ENCODE assay signal across 17 cellular contexts in the genomic region with DNA sequence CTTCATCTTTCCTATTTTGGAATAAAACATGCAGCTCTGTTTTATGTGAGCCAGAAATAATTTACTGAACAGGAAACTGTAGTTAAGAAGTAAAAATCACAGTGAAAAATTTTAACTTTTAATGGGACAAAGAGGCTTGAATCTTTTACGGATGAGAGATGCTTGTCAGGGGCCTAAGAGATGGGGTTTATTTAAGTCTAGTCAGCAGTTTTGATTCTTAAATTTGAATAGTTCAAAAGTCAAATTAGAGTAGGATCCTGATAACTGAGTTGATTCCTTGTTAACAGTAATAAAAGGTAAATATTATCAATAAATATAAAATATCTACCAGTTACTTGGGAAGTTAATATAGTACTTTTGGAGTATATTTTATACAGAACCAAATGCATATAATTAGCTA. TPM values are rescaled to one million over a fixed set of nuclear protein-coding genes. Genes with fewer than 3 reads are reported as not detected.
DNase-seq lines count a peak whose midpoint lies in the region; ATAC-seq, FAIRE-seq and TF ChIP-seq lines count a peak whose summit lies in the region.
"Had no signal": no experiment of that assay in that cellular context is flagged by ENCODE, and none has a peak within 500 bp of the region (broad histone marks: within the 10 kb centered on the region; RNA-seq: fewer than 3 reads in every experiment).

No MANE protein-coding gene starts in this region.

- H3K9ac ChIP-seq in HepG2 (ENCODE audit: insufficient read depth, low read depth, low read length) = no peak overlapping the region
- H3K9ac ChIP-seq in IMR-90 (ENCODE audit: low read depth, low read length) = no peak overlapping the region
- H3K9ac ChIP-seq in mesenchymal stem cell (ENCODE audit: low read length) = peak overlapping the region; percentile 13
- H3K9ac ChIP-seq in subcutaneous abdominal adipose tissue (ENCODE audit: low read length in 5 of 5) = no peak overlapping the region
- H3K9ac ChIP-seq in trophoblast cell (ENCODE audit: low read length) = no peak overlapping the region
- H3K9ac ChIP-seq: BLaER1 had no signal

- intact Hi-C loops in HepG2 (cut with micrococcal nuclease; ENCODE audit: unreplicated experiment) = no loop called here
- intact Hi-C loops in right lobe of liver (cut with DNase I) = no loop called here
- intact Hi-C loops in IMR-90 (cut with micrococcal nuclease) = no loop called here
- intact Hi-C loops in breast epithelium (cut with DNase I; ENCODE audit: low total_unique reads) = no loop called here

- WGBS in HepG2 (ENCODE audit: low lambda C conversion rate) = 98% methylated on average over 1 of the region's 1 CpG
- WGBS in right lobe of liver (ENCODE audit: insufficient coverage, low coverage, low lambda C conversion rate, missing lambda C conversion rate) = 75% methylated on average over 1 of the region's 1 CpG
- WGBS in IMR-90 (ENCODE audit: extremely low coverage in 2 of 2, insufficient read length in 1 of 2), 2 experiments = no CpG with 5 or more reads among the region's 1 CpG
- 100% methylated on average over 1 of the region's 1 CpG for WGBS in mesenchymal stem cell
- no CpG with 5 or more reads among the region's 1 CpG for WGBS in trophoblast cell (ENCODE audit: extremely low coverage, insufficient coverage, insufficient read length)

- H3K18ac ChIP-seq in IMR-90 (ENCODE audit: low read depth, low read length) = no peak overlapping the region
- H3K18ac ChIP-seq in mesenchymal stem cell (ENCODE audit: low read depth in 1 of 2, low read length in 2 of 2) = no peak overlapping the region
- no peak overlapping the region for H3K18ac ChIP-seq in trophoblast cell (ENCODE audit: low read length)

- H3K36me3 ChIP-seq in HepG2 (replicated peaks in 1 of 2; ENCODE audit: control insufficient read depth in 1 of 2, insufficient read depth in 2 of 2, low read length in 2 of 2) (no peaks in the 10 kb centered on the region), right lobe of liver (no peaks in the 10 kb centered on the region), IMR-90 (ENCODE audit: control insufficient read depth, insufficient read depth, low read length) (no peaks in the 10 kb centered on the region), mesenchymal stem cell (ENCODE audit: control insufficient read depth in 1 of 2, insufficient read depth in 2 of 2, low read depth in 1 of 2, low read length in 2 of 2) (no peaks in the 10 kb centered on the region), subcutaneous abdominal adipose tissue (ENCODE audit: control insufficient read depth in 5 of 5, insufficient read depth in 5 of 5, low read length in 5 of 5) (no peaks in the 10 kb centered on the region), trophoblast cell (ENCODE audit: control insufficient read depth in 1 of 2, insufficient read depth in 2 of 2, low read length in 2 of 2) (no peaks in the 10 kb centered on the region), breast epithelium (no peaks in the 10 kb centered on the region)
- H3K36me3 ChIP-seq: BLaER1 had no signal

- no peak overlapping the region for H4K12ac ChIP-seq in trophoblast cell (ENCODE audit: low read depth, low read length)

- no peak for TF ChIP-seq CTCF in HepG2 (CRISPR knock-in tag; IDR thresholded peaks at IDR 0.05)
- no peak for TF ChIP-seq CTCF in right lobe of liver (IDR thresholded peaks at IDR 0.05)
- no peak for TF ChIP-seq CTCF in IMR-90 (conservative IDR thresholded peaks at IDR 0.05; ENCODE audit: low read depth, low read length)
- no peak for TF ChIP-seq CTCF in breast epithelium (IDR thresholded peaks at IDR 0.05)

- ATAC-seq in HepG2 = no peak
- ATAC-seq in right lobe of liver = no peak
- no peak for ATAC-seq in IMR-90 (ENCODE audit: low read depth)

- H2BK12ac ChIP-seq in mesenchymal stem cell (ENCODE audit: low read length in 2 of 2) (no peak overlapping the region), trophoblast cell (ENCODE audit: low read length) (no peak overlapping the region)

- FAIRE-seq in HepG2 (lab: Jason Lieb, UNC) = no peak
- FAIRE-seq: GM19239, H54 had no signal

- no peak overlapping the region for H3K23ac ChIP-seq in IMR-90 (ENCODE audit: low read depth, low read length)
- no peak overlapping the region for H3K23ac ChIP-seq in mesenchymal stem cell (ENCODE audit: low read length in 2 of 2)
- no peak overlapping the region for H3K23ac ChIP-seq in trophoblast cell (ENCODE audit: low read length)

- H3K56ac ChIP-seq in IMR-90 (ENCODE audit: extremely low read depth, insufficient read depth, low read length) = no peak overlapping the region

- TF ChIP-seq POLR2A in HepG2 (IDR thresholded peaks at IDR 0.05; ENCODE audit: insufficient read depth in 1 of 2, low read depth in 2 of 2, low read length in 2 of 2) (no peak), right lobe of liver (IDR thresholded peaks at IDR 0.05) (no peak), IMR-90 (IDR thresholded peaks at IDR 0.05; ENCODE audit: low read depth, low read length) (no peak), breast epithelium (IDR thresholded peaks at IDR 0.05) (no peak)

- TF ChIP-seq RAD21 in HepG2 (CRISPR knock-in tag; IDR thresholded peaks at IDR 0.05) = no peak
- no peak for TF ChIP-seq RAD21 in IMR-90 (IDR thresholded peaks at IDR 0.05; ENCODE audit: low read length)

- H3K4ac ChIP-seq in IMR-90 (ENCODE audit: low read depth, low read length) (no peak overlapping the region), mesenchymal stem cell (ENCODE audit: low read depth in 1 of 2, low read length in 2 of 2) (no peak overlapping the region), trophoblast cell (ENCODE audit: low read depth, low read length) (no peak overlapping the region)

- H3K4me1 ChIP-seq in HepG2 (ENCODE audit: insufficient read depth, low read length) = peaks cover 44% of the 10 kb centered on the region
- H3K4me1 ChIP-seq in right lobe of liver = peaks cover 0 to 44% (median 16%) of the 10 kb centered on the region in 4 donors
- H3K4me1 ChIP-seq in IMR-90 (ENCODE audit: control insufficient read depth, insufficient read depth, low read length) = peaks cover 2% of the 10 kb centered on the region
- H3K4me1 ChIP-seq in mesenchymal stem cell (ENCODE audit: control insufficient read depth, insufficient read depth, low read depth, low read length) = peaks cover 2% of the 10 kb centered on the region
- H3K4me1 ChIP-seq in subcutaneous abdominal adipose tissue (ENCODE audit: control insufficient read depth in 5 of 5, insufficient read depth in 5 of 5, low read length in 5 of 5) = peaks cover 0 to 74% (median 26%) of the 10 kb centered on the region in 5 donors
- H3K4me1 ChIP-seq in trophoblast cell (ENCODE audit: control insufficient read depth in 1 of 2, insufficient read depth in 2 of 2, low read length in 2 of 2) = peaks cover 0 to 2% of the 10 kb centered on the region in 2 experiments
- H3K4me1 ChIP-seq in breast epithelium = no peaks in the 10 kb centered on the region
- H3K4me1 ChIP-seq: BLaER1 had no signal

- H3K27ac ChIP-seq in HepG2 (ENCODE audit: extremely low read length, insufficient read depth, low read length) (no peak overlapping the region), right lobe of liver (no peak overlapping the region), IMR-90 (ENCODE audit: insufficient read depth, low read length) (no peak overlapping the region), mesenchymal stem cell (ENCODE audit: low read length, poor library complexity, severe bottlenecking) (no peak overlapping the region), subcutaneous abdominal adipose tissue (ENCODE audit: low read depth, low read length) (peak overlapping the region; percentile 43), trophoblast cell (ENCODE audit: low read depth, low read length) (no peak overlapping the region), breast epithelium (no peak overlapping the region)
- H3K27ac ChIP-seq: BLaER1 had no signal

- no peak overlapping the region for H3K14ac ChIP-seq in IMR-90 (replicated peaks; ENCODE audit: low read depth, low read length)
- H3K14ac ChIP-seq in mesenchymal stem cell (ENCODE audit: low read length in 2 of 2) = no peak overlapping the region
- H3K14ac ChIP-seq in trophoblast cell (ENCODE audit: low read length) = no peak overlapping the region

- H4K5ac ChIP-seq in IMR-90 (ENCODE audit: low read depth, low read length) = no peak overlapping the region

- no peak overlapping the region for H2BK5ac ChIP-seq in IMR-90 (ENCODE audit: low read depth, low read length, poor library complexity, severe bottlenecking)
- no peak overlapping the region for H2BK5ac ChIP-seq in mesenchymal stem cell (ENCODE audit: low read depth, low read length, poor library complexity, severe bottlenecking)
- H2BK5ac ChIP-seq in trophoblast cell (ENCODE audit: low read depth, low read length, poor library complexity) = no peak overlapping the region

- H2BK20ac ChIP-seq in IMR-90 (ENCODE audit: low read depth, low read length) = no peak overlapping the region

- no peaks in the 10 kb centered on the region for H3K9me1 ChIP-seq in IMR-90 (ENCODE audit: insufficient read depth, low read length)

- dilution Hi-C loops in IMR-90 (cut with HindIII; ENCODE audit: low sequenced_read_pairs, unreplicated experiment) = no loop called here

- no peak overlapping the region for H4K91ac ChIP-seq in IMR-90 (ENCODE audit: insufficient read depth, low read depth, low read length)
- no peak overlapping the region for H4K91ac ChIP-seq in mesenchymal stem cell (ENCODE audit: low read length)
- H4K91ac ChIP-seq in trophoblast cell (ENCODE audit: low read depth, low read length) = no peak overlapping the region

- H2BK15ac ChIP-seq in IMR-90 (ENCODE audit: low read depth, low read length) (no peak overlapping the region), mesenchymal stem cell (ENCODE audit: low read depth, poor library complexity, severe bottlenecking) (no peak overlapping the region)

- H3K79me1 ChIP-seq in IMR-90 (ENCODE audit: low read depth in 1 of 2, low read length in 2 of 2) = no peaks in the 10 kb centered on the region
- no peaks in the 10 kb centered on the region for H3K79me1 ChIP-seq in mesenchymal stem cell (replicated peaks; ENCODE audit: low read length, poor library complexity, severe bottlenecking)
- no peaks in the 10 kb centered on the region for H3K79me1 ChIP-seq in trophoblast cell (ENCODE audit: low read length)

- no peaks in the 10 kb centered on the region for H3K79me2 ChIP-seq in HepG2 (ENCODE audit: insufficient read depth, low read length)
- H3K79me2 ChIP-seq in trophoblast cell (ENCODE audit: control insufficient read depth, insufficient read depth, low read length, poor library complexity) = no peaks in the 10 kb centered on the region

- in situ Hi-C loops in HepG2 (cut with HindIII; ENCODE audit: extremely low pct_ligation_motif_present, low pct_unique_long_range_greater_than_20kb) (no loop called here), IMR-90 (cut with MboI; ENCODE audit: low sequenced_read_pairs) (no loop called here)

- H4K8ac ChIP-seq in IMR-90 (ENCODE audit: low read depth in 2 of 2, low read length in 2 of 2) = no peak overlapping the region
- no peak overlapping the region for H4K8ac ChIP-seq in mesenchymal stem cell (ENCODE audit: low read length)
- H4K8ac ChIP-seq in trophoblast cell (ENCODE audit: low read depth, low read length) = no peak overlapping the region

- no TSS peak for BruUV-seq in HepG2 (replicated peaks; lab: Mats Ljungman, UMichigan)
- no TSS peak for BruUV-seq in IMR-90 (replicated peaks; lab: Mats Ljungman, UMichigan)

- H3K4me3 ChIP-seq in HepG2 (replicated peaks in 1 of 3; ENCODE audit: insufficient read depth in 1 of 3, low read depth in 2 of 3, low read length in 3 of 3) (no peak overlapping the region), right lobe of liver (no peak overlapping the region), IMR-90 (ENCODE audit: insufficient read depth, low read depth, low read length) (no peak overlapping the region), mesenchymal stem cell (ENCODE audit: insufficient read depth in 1 of 2, low read depth in 1 of 2, low read length in 2 of 2) (no peak overlapping the region), subcutaneous abdominal adipose tissue (ENCODE audit: low read depth in 1 of 5, low read length in 5 of 5) (no peak overlapping the region), trophoblast cell (ENCODE audit: low read depth, low read length) (no peak overlapping the region), breast epithelium (no peak overlapping the region)
- H3K4me3 ChIP-seq: BLaER1 had no signal

- H3K9me3 ChIP-seq in HepG2 (ENCODE audit: low read length) (no peaks in the 10 kb centered on the region), right lobe of liver (no peaks in the 10 kb centered on the region), IMR-90 (ENCODE audit: control insufficient read depth, insufficient read depth, low read length) (no peaks in the 10 kb centered on the region; the same call in 1 of the 2 replicates), mesenchymal stem cell (ENCODE audit: control insufficient read depth, low read length) (peaks cover 2% of the 10 kb centered on the region), subcutaneous abdominal adipose tissue (ENCODE audit: control insufficient read depth in 5 of 5, low read length in 5 of 5) (peaks cover 0 to 3% (median under 1%) of the 10 kb centered on the region in 5 donors), trophoblast cell (ENCODE audit: insufficient read depth, low read depth, low read length) (no peaks in the 10 kb centered on the region), breast epithelium (peaks cover 0 to 2% of the 10 kb centered on the region in 2 donors)
- H3K9me3 ChIP-seq: BLaER1, Caco-2 had no signal

- H4K20me1 ChIP-seq in HepG2 (ENCODE audit: insufficient read depth, low read length) (no peaks in the 10 kb centered on the region), IMR-90 (ENCODE audit: insufficient read depth, low read length) (no peaks in the 10 kb centered on the region)
- H4K20me1 ChIP-seq: BLaER1 had no signal

- no peak for TF ChIP-seq EP300 in HepG2 (IDR thresholded peaks at IDR 0.05; ENCODE audit: low read depth in 2 of 2, low read length in 2 of 2)
- TF ChIP-seq EP300 in HepG2 (CRISPR knock-in tag; IDR thresholded peaks at IDR 0.05; ENCODE audit: borderline replicate concordance) = no peak

- H2AK5ac ChIP-seq in IMR-90 (ENCODE audit: low read depth, low read length) (no peak overlapping the region), mesenchymal stem cell (ENCODE audit: low read length, severe bottlenecking) (no peak overlapping the region), trophoblast cell (ENCODE audit: low read length) (no peak overlapping the region)

- H3K27me3 ChIP-seq in HepG2 (ENCODE audit: control insufficient read depth in 1 of 2, insufficient read depth in 2 of 2, low read length in 2 of 2) = no peaks in the 10 kb centered on the region
- no peaks in the 10 kb centered on the region for H3K27me3 ChIP-seq in right lobe of liver
- no peaks in the 10 kb centered on the region for H3K27me3 ChIP-seq in IMR-90 (ENCODE audit: control insufficient read depth, insufficient read depth, low read length)
- no peaks in the 10 kb centered on the region for H3K27me3 ChIP-seq in mesenchymal stem cell (ENCODE audit: control insufficient read depth in 1 of 2, insufficient read depth in 1 of 2, low read length in 2 of 2)
- no peaks in the 10 kb centered on the region for H3K27me3 ChIP-seq in subcutaneous abdominal adipose tissue (ENCODE audit: control insufficient read depth in 5 of 5, insufficient read depth in 4 of 5, low read length in 5 of 5)
- no peaks in the 10 kb centered on the region for H3K27me3 ChIP-seq in trophoblast cell (ENCODE audit: insufficient read depth, low read length)
- no peaks in the 10 kb centered on the region for H3K27me3 ChIP-seq in breast epithelium
- H3K27me3 ChIP-seq: BLaER1 had no signal

- H2BK120ac ChIP-seq in IMR-90 (ENCODE audit: low read depth, low read length) = no peak overlapping the region
- H2BK120ac ChIP-seq in mesenchymal stem cell (ENCODE audit: low read depth, low read length) = no peak overlapping the region
- H2BK120ac ChIP-seq in trophoblast cell (ENCODE audit: insufficient read depth, low read length, poor library complexity) = no peak overlapping the region

- no peak overlapping the region for H3K4me2 ChIP-seq in HepG2 (ENCODE audit: low read depth, low read length)
- H3K4me2 ChIP-seq in IMR-90 (ENCODE audit: low read depth, low read length) = no peak overlapping the region
- H3K4me2 ChIP-seq in mesenchymal stem cell (ENCODE audit: low read length, poor library complexity, severe bottlenecking) = no peak overlapping the region
- H3K4me2 ChIP-seq in trophoblast cell (ENCODE audit: low read length) = no peak overlapping the region
- H3K4me2 ChIP-seq: BLaER1 had no signal

- no peak for DNase-seq in HepG2 (ENCODE audit: low spot score)
- DNase-seq in right lobe of liver = no peak
- no peak for DNase-seq in IMR-90
- no peak for DNase-seq in mesenchymal stem cell
- DNase-seq in NCI-H446 (lab: John Stamatoyannopoulos, UW) = no peak
- no peak for DNase-seq in trophoblast cell
- no peak for DNase-seq in breast epithelium (ENCODE audit: low spot score in 2 of 2)
- DNase-seq: AML-193; Caco-2; CD8-positive, alpha-beta memory T cell; DND-41; GF-D8 had no signal

- H2AFZ ChIP-seq in HepG2 (ENCODE audit: low read length) = no peak overlapping the region
- no peak overlapping the region for H2AFZ ChIP-seq in IMR-90 (replicated peaks; ENCODE audit: low read length, poor library complexity)
- H2AFZ ChIP-seq in mesenchymal stem cell (ENCODE audit: low read depth, low read length) = no peak overlapping the region
- H2AFZ ChIP-seq in trophoblast cell (ENCODE audit: insufficient read depth, low read length, poor library complexity) = no peak overlapping the region

- CTCF ChIA-PET in HepG2 (lab: Yijun Ruan, JAX; ENCODE audit: low intra/inter-chr PET ratio, low total read pairs) (no interaction called here), IMR-90 (lab: Yijun Ruan, JAX) (no interaction called here)

- POLR2A ChIA-PET in HepG2 (lab: Yijun Ruan, JAX) = no interaction called here
- POLR2A ChIA-PET in IMR-90 (lab: Charles Lee; ENCODE audit: unreplicated experiment) = no interaction called here

- no peak overlapping the region for H2AK9ac ChIP-seq in IMR-90 (replicated peaks; ENCODE audit: low read depth, low read length, poor library complexity)

RNA-seq across cellular contexts. Expression of gene CD36, which starts 24.9 kb away (rescaled TPM):
- total RNA-seq in HepG2 (2016; rRNA removed; fragmentation: Illumina TruSeq; extraction: Trizol) (3.4 and 4.8 TPM in 2 replicates), right lobe of liver (10 to 100 TPM; 14.0 to 73.8 (median 34.7) TPM), IMR-90 (2012; rRNA removed) (0.54 and 0.56 TPM in 2 replicates), breast epithelium (1,000 to 10,000 TPM in 1 of 3 donors, 100 to 1,000 TPM in 2; 240 to 2,026 (median 919) TPM)
- 0.61 and 0.88 TPM in 2 replicates for total RNA-seq in HepG2 (2016; cell fraction: cytosol; rRNA removed; fragmentation: Illumina TruSeq; extraction: Trizol; ENCODE audit: low read depth)
- total RNA-seq in HepG2 (2016; cell fraction: insoluble cytoplasmic fraction; rRNA removed; fragmentation: Illumina TruSeq; extraction: Trizol) = 2.4 and 4.7 TPM in 2 replicates
- total RNA-seq in HepG2 (2016; cell fraction: membrane; rRNA removed; fragmentation: Illumina TruSeq; extraction: Trizol) = 1.3 and 1.5 TPM in 2 replicates
- 6.2 and 8.1 TPM in 2 replicates for total RNA-seq in HepG2 (2016; cell fraction: nucleus; rRNA removed; fragmentation: Illumina TruSeq; extraction: Trizol)
- polyA plus RNA-seq in HepG2 (2011; rRNA removed) (1.9 and 2.8 TPM in 2 replicates), IMR-90 (2012; rRNA removed) (0.19 and 0.52 TPM in 2 replicates)
- polyA plus RNA-seq in HepG2 (2011; cell fraction: cytosol; rRNA removed) = 1.1 and 1.4 TPM in 2 replicates
- polyA plus RNA-seq in HepG2 (2011; cell fraction: nucleus; rRNA removed) = 0.93 and 1.5 TPM in 2 replicates
- polyA plus RNA-seq in HepG2 (2012) = 2.1 and 4.0 TPM in 2 replicates
- polyA plus RNA-seq in HepG2 (2016; cell fraction: cytosol; fragmentation: Illumina TruSeq; extraction: Trizol; ENCODE audit: low read depth) = 0.34 and 0.44 TPM in 2 replicates
- polyA plus RNA-seq in HepG2 (2016; cell fraction: insoluble cytoplasmic fraction; fragmentation: Illumina TruSeq; extraction: Trizol; ENCODE audit: low read depth) = 1.2 and 1.7 TPM in 2 replicates
- polyA plus RNA-seq in HepG2 (2016; cell fraction: membrane; fragmentation: Illumina TruSeq; extraction: Trizol; ENCODE audit: low read depth) = 0.30 and 0.38 TPM in 2 replicates
- 4.3 TPM in 2 replicates for polyA plus RNA-seq in HepG2 (2016; cell fraction: nucleus; fragmentation: Illumina TruSeq; extraction: Trizol; ENCODE audit: insufficient read depth, low read depth)
- polyA minus RNA-seq in HepG2 (2011; rRNA and poly(A)+ RNA removed; ENCODE audit: low replicate concordance) = 0.05 and 2.6 TPM in 2 replicates
- 1.4 and 3.9 TPM in 2 replicates for polyA minus RNA-seq in HepG2 (2011; cell fraction: cytosol; rRNA and poly(A)+ RNA removed)
- 5.0 and 6.0 TPM in 2 replicates for polyA minus RNA-seq in HepG2 (2011; cell fraction: nucleus; rRNA and poly(A)+ RNA removed)
- 0.04 and 0.05 TPM in 2 replicates for polyA plus RNA-seq in IMR-90 (2012; cell fraction: cytosol; rRNA removed)
- 0.03 and 0.47 TPM in 2 replicates for polyA plus RNA-seq in IMR-90 (2012; cell fraction: nucleus; rRNA removed; ENCODE audit: low replicate concordance)
- polyA plus RNA-seq in mesenchymal stem cell (2013, experiment 1 of 2) = 50.5 TPM
- polyA plus RNA-seq in mesenchymal stem cell (2013, experiment 2 of 2) = 53.0 TPM
- polyA plus RNA-seq in trophoblast cell (2013) = 0.65 and 0.70 TPM in 2 replicates
- total RNA-seq: Caco-2, HT-29 had no signal
- polyA plus RNA-seq: CD8-positive, alpha-beta memory T cell had no signal
